Comparison of ENCODE assay signal across 9 cellular contexts in the genomic region with DNA sequence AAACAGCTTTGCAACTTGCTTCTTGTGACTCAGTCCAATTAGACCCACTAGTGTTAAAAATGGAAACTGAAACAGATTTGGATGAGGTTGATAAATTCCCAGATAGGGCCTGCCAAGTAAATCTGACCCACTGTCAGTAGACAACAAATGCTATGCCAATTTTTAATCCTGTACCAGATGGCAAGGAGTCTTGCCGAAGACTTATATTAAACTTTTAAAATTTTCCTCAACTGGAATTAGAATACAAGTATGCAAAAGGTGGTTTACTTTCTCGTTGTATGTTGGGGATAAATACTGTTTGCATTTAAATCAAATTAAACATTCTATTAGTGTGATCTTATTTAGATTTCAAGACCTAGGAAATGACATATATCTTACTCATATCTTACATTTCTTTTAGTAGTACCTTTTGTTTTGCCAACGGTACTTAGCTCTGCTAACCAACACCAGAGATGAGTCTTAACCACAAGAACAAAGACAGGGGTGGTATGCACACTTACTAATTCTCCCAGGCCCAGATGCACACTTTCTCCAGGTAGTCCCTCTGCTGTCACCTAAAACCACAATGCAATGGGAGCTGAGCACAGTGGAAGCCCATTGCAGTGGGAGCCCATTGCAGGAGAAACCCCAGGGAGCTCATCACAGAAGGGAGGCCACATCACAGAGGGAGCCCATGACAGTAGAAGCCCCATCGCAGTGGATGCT.
A peak's percentile ranks its signal among the peaks of the same experiment; 100 is the strongest.
DNase-seq lines count a peak whose midpoint lies in the region; ATAC-seq and TF ChIP-seq lines count a peak whose summit lies in the region.
"Had no signal": no experiment of that assay in that cellular context is flagged by ENCODE, and none has a peak within 500 bp of the region (broad histone marks: within the 10 kb centered on the region; RNA-seq: fewer than 3 reads in every experiment).

No MANE protein-coding gene starts in this region.

- H3K9me3 ChIP-seq in HEK293 (ENCODE audit: control insufficient read depth, insufficient read depth, low read depth, low read length) (no peaks in the 10 kb centered on the region), mucosa of descending colon (no peaks in the 10 kb centered on the region)
- H3K9me3 ChIP-seq in naive thymus-derived CD4-positive, alpha-beta T cell (ENCODE audit: control insufficient read depth in 2 of 3, low read length in 3 of 3) = no peaks in the 10 kb centered on the region

- 0 out of 2 replicates have a peak overlapping the region, but pooled peaks have one; percentile 47 for H3K27ac Mint-ChIP-seq in WTC11
- no peak overlapping the region for H3K27ac Mint-ChIP-seq in stimulated activated naive B cell treated with anti-CD40 and anti-IgM and Interleukin-4, amounts not matched to agents 10 μg/mL and 1 μg/mL and 100 μg/mL, for 72 hours
- H3K27ac Mint-ChIP-seq in naive thymus-derived CD4-positive, alpha-beta T cell = peak overlapping the region in 1 of 9 donors; percentile 32

- H3K27me3 ChIP-seq in naive thymus-derived CD4-positive, alpha-beta T cell (ENCODE audit: control insufficient read depth in 2 of 2, insufficient read depth in 2 of 2, low read length in 2 of 2) = no peaks in the 10 kb centered on the region

- CTCF ChIA-PET in HEK293 (lab: Yijun Ruan, JAX) = interaction anchor here (2.3 kb wide), 1 partner anchor 11 kb away, joined by 7 read pairs; no protein-coding TSS in a partner anchor
- CTCF ChIA-PET in WTC11 (lab: Charles Lee) = interaction anchor here (0.5 to 2.1 kb wide), 4 partner anchors 11 to 62 kb away, joined by 3 to 12 read pairs (median 4); no protein-coding TSS in a partner anchor
- CTCF ChIA-PET in naive thymus-derived CD4-positive, alpha-beta T cell (lab: Charles Lee) = no interaction called here

- no peaks in the 10 kb centered on the region for H3K9me3 Mint-ChIP-seq in WTC11
- no peaks in the 10 kb centered on the region for H3K9me3 Mint-ChIP-seq in stimulated activated naive B cell treated with anti-CD40 and anti-IgM and Interleukin-4, amounts not matched to agents 10 μg/mL and 1 μg/mL and 100 μg/mL, for 72 hours
- peaks cover 0 to 4% (median 0%) of the 10 kb centered on the region in 11 donors for H3K9me3 Mint-ChIP-seq in naive thymus-derived CD4-positive, alpha-beta T cell

- POLR2A ChIA-PET in HEK293 (lab: Yijun Ruan, JAX) = no interaction called here
- POLR2A ChIA-PET in WTC11 (lab: Charles Lee) = interaction anchor here (1.0 kb wide), 1 partner anchor 77 kb away, joined by 3 read pairs; no protein-coding TSS in a partner anchor
- POLR2A ChIA-PET in naive thymus-derived CD4-positive, alpha-beta T cell (lab: Charles Lee) = no interaction called here

- DNase-seq in G401 (ENCODE audit: low spot score) (peak; percentile 76), WTC11 (ENCODE audit: low spot score) (no peak), mucosa of descending colon (no peak)
- no peak for DNase-seq in stimulated activated naive B cell treated with anti-CD40 and anti-IgM and Interleukin-4, amounts not matched to agents 10 μg/mL and 1 μg/mL and 100 μg/mL, for 72 hours
- no peak for DNase-seq in naive thymus-derived CD4-positive, alpha-beta T cell
- DNase-seq: NCI-H1930 had no signal

- H3K4me1 ChIP-seq in HEK293 (ENCODE audit: control insufficient read depth, insufficient read depth, low read length) (peaks cover 18% of the 10 kb centered on the region), mucosa of descending colon (ENCODE audit: low read depth) (peaks cover 7% of the 10 kb centered on the region)
- H3K4me1 ChIP-seq in naive thymus-derived CD4-positive, alpha-beta T cell (ENCODE audit: control insufficient read depth in 2 of 2, insufficient read depth in 2 of 2, low read length in 2 of 2) = peaks cover 0 to 3% of the 10 kb centered on the region in 2 donors

- intact Hi-C loops in mucosa of descending colon (cut with DNase I, micrococcal nuclease) = no loop called here
- intact Hi-C loops in naive thymus-derived CD4-positive, alpha-beta T cell (cut with micrococcal nuclease) = no loop called here

- no peaks in the 10 kb centered on the region for H3K36me3 Mint-ChIP-seq in WTC11
- H3K36me3 Mint-ChIP-seq in stimulated activated naive B cell treated with anti-CD40 and anti-IgM and Interleukin-4, amounts not matched to agents 10 μg/mL and 1 μg/mL and 100 μg/mL, for 72 hours = no peaks in the 10 kb centered on the region
- no peaks in the 10 kb centered on the region for H3K36me3 Mint-ChIP-seq in naive thymus-derived CD4-positive, alpha-beta T cell

- no peaks in the 10 kb centered on the region for H3K36me3 ChIP-seq in HEK293 (ENCODE audit: control insufficient read depth in 2 of 2, insufficient read depth in 1 of 2, low read length in 2 of 2)
- H3K36me3 ChIP-seq in mucosa of descending colon (ENCODE audit: low read depth) = no peaks in the 10 kb centered on the region
- H3K36me3 ChIP-seq in naive thymus-derived CD4-positive, alpha-beta T cell (ENCODE audit: control insufficient read depth in 2 of 3, insufficient read depth in 3 of 3, low read length in 3 of 3) = no peaks in the 10 kb centered on the region

- peaks cover 5% of the 10 kb centered on the region; the same call in 1 of the 2 replicates for H3K27me3 Mint-ChIP-seq in WTC11 (ENCODE audit: low read depth)
- peaks cover 0 to 4% of the 10 kb centered on the region in 2 donors for H3K27me3 Mint-ChIP-seq in stimulated activated naive B cell treated with anti-CD40 and anti-IgM and Interleukin-4, amounts not matched to agents 10 μg/mL and 1 μg/mL and 100 μg/mL, for 72 hours
- H3K27me3 Mint-ChIP-seq in naive thymus-derived CD4-positive, alpha-beta T cell = peaks cover 6 to 22% (median 9%) of the 10 kb centered on the region in 5 donors

- H3K27ac ChIP-seq in HEK293 (ENCODE audit: extremely low read depth, low read depth, low read length) = no peak overlapping the region
- H3K27ac ChIP-seq in naive thymus-derived CD4-positive, alpha-beta T cell (ENCODE audit: low read depth, low read length) = no peak overlapping the region

- ATAC-seq in WTC11 (no peak), mucosa of descending colon (peak; percentile 5), HG03039 (IDR thresholded peaks at IDR 0.05; ENCODE audit: unreplicated experiment) (no peak), HG03457 (IDR thresholded peaks at IDR 0.05; ENCODE audit: unreplicated experiment) (no peak)
- no peak for ATAC-seq in stimulated activated naive B cell treated with anti-CD40 and anti-IgM and Interleukin-4, amounts not matched to agents 10 μg/mL and 1 μg/mL and 100 μg/mL, for 72 hours (replicated peaks)
- ATAC-seq in naive thymus-derived CD4-positive, alpha-beta T cell = no peak

- peaks cover 61% of the 10 kb centered on the region for H3K4me1 Mint-ChIP-seq in WTC11
- peaks cover 3 to 4% of the 10 kb centered on the region in 2 donors for H3K4me1 Mint-ChIP-seq in stimulated activated naive B cell treated with anti-CD40 and anti-IgM and Interleukin-4, amounts not matched to agents 10 μg/mL and 1 μg/mL and 100 μg/mL, for 72 hours
- peaks cover 0 to 31% (median 0%) of the 10 kb centered on the region in 7 donors for H3K4me1 Mint-ChIP-seq in naive thymus-derived CD4-positive, alpha-beta T cell

- TF ChIP-seq CTCF in HEK293 (tag by site-specific recombination; IDR thresholded peaks at IDR 0.05) (no peak), WTC11 (IDR thresholded peaks at IDR 0.05) (no peak), mucosa of descending colon (IDR thresholded peaks at IDR 0.05) (no peak)

- in situ Hi-C loops in G401 (cut with HindIII; ENCODE audit: low sequenced_read_pairs) = loop anchor here (5.0 kb wide), 1 partner anchor 37 kb away; no protein-coding TSS in a partner anchor

- no peak overlapping the region for H3K4me3 Mint-ChIP-seq in WTC11
- no peak overlapping the region for H3K4me3 Mint-ChIP-seq in stimulated activated naive B cell treated with anti-CD40 and anti-IgM and Interleukin-4, amounts not matched to agents 10 μg/mL and 1 μg/mL and 100 μg/mL, for 72 hours
- H3K4me3 Mint-ChIP-seq in naive thymus-derived CD4-positive, alpha-beta T cell = no peak overlapping the region

- H3K4me3 ChIP-seq in HEK293 (ENCODE audit: low read depth, low read length) (no peak overlapping the region), mucosa of descending colon (no peak overlapping the region)
- H3K4me3 ChIP-seq in naive thymus-derived CD4-positive, alpha-beta T cell (ENCODE audit: low read length) = no peak overlapping the region

TF ChIP-seq in HEK293, 187 proteins besides CTCF, POLR2A, EP300 and RAD21:
- no peak for TF ChIP-seq ZNF664 (tag by site-specific recombination; IDR thresholded peaks at IDR 0.05)
- TF ChIP-seq ZIC2 (tag by site-specific recombination; IDR thresholded peaks at IDR 0.05) = peak; percentile 23; the same call in 1 of the 2 replicates

TF ChIP-seq in WTC11, 78 proteins besides CTCF, POLR2A, EP300 and RAD21 (continues in another document):
- TF ChIP-seq, protein P1, sequence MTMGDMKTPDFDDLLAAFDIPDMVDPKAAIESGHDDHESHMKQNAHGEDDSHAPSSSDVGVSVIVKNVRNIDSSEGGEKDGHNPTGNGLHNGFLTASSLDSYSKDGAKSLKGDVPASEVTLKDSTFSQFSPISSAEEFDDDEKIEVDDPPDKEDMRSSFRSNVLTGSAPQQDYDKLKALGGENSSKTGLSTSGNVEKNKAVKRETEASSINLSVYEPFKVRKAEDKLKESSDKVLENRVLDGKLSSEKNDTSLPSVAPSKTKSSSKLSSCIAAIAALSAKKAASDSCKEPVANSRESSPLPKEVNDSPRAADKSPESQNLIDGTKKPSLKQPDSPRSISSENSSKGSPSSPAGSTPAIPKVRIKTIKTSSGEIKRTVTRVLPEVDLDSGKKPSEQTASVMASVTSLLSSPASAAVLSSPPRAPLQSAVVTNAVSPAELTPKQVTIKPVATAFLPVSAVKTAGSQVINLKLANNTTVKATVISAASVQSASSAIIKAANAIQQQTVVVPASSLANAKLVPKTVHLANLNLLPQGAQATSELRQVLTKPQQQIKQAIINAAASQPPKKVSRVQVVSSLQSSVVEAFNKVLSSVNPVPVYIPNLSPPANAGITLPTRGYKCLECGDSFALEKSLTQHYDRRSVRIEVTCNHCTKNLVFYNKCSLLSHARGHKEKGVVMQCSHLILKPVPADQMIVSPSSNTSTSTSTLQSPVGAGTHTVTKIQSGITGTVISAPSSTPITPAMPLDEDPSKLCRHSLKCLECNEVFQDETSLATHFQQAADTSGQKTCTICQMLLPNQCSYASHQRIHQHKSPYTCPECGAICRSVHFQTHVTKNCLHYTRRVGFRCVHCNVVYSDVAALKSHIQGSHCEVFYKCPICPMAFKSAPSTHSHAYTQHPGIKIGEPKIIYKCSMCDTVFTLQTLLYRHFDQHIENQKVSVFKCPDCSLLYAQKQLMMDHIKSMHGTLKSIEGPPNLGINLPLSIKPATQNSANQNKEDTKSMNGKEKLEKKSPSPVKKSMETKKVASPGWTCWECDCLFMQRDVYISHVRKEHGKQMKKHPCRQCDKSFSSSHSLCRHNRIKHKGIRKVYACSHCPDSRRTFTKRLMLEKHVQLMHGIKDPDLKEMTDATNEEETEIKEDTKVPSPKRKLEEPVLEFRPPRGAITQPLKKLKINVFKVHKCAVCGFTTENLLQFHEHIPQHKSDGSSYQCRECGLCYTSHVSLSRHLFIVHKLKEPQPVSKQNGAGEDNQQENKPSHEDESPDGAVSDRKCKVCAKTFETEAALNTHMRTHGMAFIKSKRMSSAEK (CRISPR knock-in tag; IDR thresholded peaks at IDR 0.05; ENCODE audit: borderline replicate concordance) = no peak
